Comparison of ENCODE assay signal across 15 cellular contexts in the genomic region with DNA sequence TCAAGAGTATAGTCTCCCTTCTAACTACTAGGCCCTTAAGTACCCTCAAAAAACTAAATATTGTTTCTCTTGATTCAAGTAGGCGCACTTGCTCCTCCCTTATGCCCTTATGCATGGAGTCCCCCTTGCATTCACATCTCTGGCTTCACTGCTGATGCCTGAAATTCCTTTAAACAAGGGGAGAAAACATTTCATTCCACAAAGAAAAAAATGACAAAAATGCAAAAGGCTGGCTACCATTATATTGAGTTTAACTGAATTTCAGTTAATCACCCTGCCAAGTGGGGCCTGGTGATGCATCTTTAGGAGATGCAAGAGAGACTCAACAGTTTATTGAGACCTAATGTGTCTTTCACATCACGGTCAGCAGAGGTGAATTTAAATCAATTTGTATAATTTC. TPM values are rescaled to one million over a fixed set of nuclear protein-coding genes. Genes with fewer than 3 reads are reported as not detected.
DNase-seq lines count a peak whose midpoint lies in the region; ATAC-seq and TF ChIP-seq lines count a peak whose summit lies in the region.
"Had no signal": no experiment of that assay in that cellular context is flagged by ENCODE, and none has a peak within 500 bp of the region (broad histone marks: within the 10 kb centered on the region; RNA-seq: fewer than 3 reads in every experiment).

No MANE protein-coding gene starts in this region.

- H3K27ac ChIP-seq in Karpas-422 (ENCODE audit: low read length): no peak overlapping the region
- H3K27ac ChIP-seq: epithelial cell of prostate, heart left ventricle, transverse colon had no signal

- H2AFZ ChIP-seq in Karpas-422 (ENCODE audit: low read length): no peak overlapping the region

- peak; percentile 55 for ATAC-seq in SK-N-SH treated with all-trans-retinoic acid at 6 μM for 48 hours
- no peak for ATAC-seq in stimulated activated memory B cell treated with anti-CD40 and anti-IgM and Interleukin-4, amounts not matched to agents 10 μg/mL and 1 μg/mL and 100 μg/mL, for 72 hours
- ATAC-seq in HG03108 (IDR thresholded peaks at IDR 0.05; ENCODE audit: unreplicated experiment): no peak
- ATAC-seq: heart left ventricle had no signal

- TF ChIP-seq CTCF in choroid plexus epithelial cell (conservative IDR thresholded peaks at IDR 0.05; ENCODE audit: low read depth, low read length): no peak

- H3K36me3 Mint-ChIP-seq in activated naive CD4-positive, alpha-beta T cell treated with anti-CD3 and anti-CD28 coated beads, Interleukin-2, amount 50 U/mL, for 24 hours: peaks cover 11% of the 10 kb centered on the region
- peaks cover 35% of the 10 kb centered on the region for H3K36me3 Mint-ChIP-seq in stimulated activated memory B cell treated with anti-CD40 and anti-IgM and Interleukin-4, amounts not matched to agents 10 μg/mL and 1 μg/mL and 100 μg/mL, for 72 hours
- H3K36me3 Mint-ChIP-seq: IgD-negative memory B cell had no signal

- H3K4me1 ChIP-seq in Karpas-422 (ENCODE audit: low read length): peaks cover 6% of the 10 kb centered on the region
- H3K4me1 ChIP-seq: BE2C, heart left ventricle, transverse colon had no signal

- H3K27ac Mint-ChIP-seq in activated naive CD4-positive, alpha-beta T cell treated with anti-CD3 and anti-CD28 coated beads, Interleukin-2, amount 50 U/mL, for 24 hours: peak overlapping the region; percentile 84
- peak overlapping the region; percentile 50 for H3K27ac Mint-ChIP-seq in stimulated activated memory B cell treated with anti-CD40 and anti-IgM and Interleukin-4, amounts not matched to agents 10 μg/mL and 1 μg/mL and 100 μg/mL, for 72 hours
- H3K27ac Mint-ChIP-seq: IgD-negative memory B cell had no signal

- H3K4me3 ChIP-seq in choroid plexus epithelial cell (ENCODE audit: low read depth, low read length) (no peak overlapping the region), Karpas-422 (ENCODE audit: low read length) (no peak overlapping the region)
- H3K4me3 ChIP-seq: heart left ventricle, transverse colon had no signal

- DNase-seq in activated naive CD4-positive, alpha-beta T cell treated with anti-CD3 and anti-CD28 coated beads, Interleukin-2, amount 50 U/mL, for 16 hours: no peak
- DNase-seq in choroid plexus epithelial cell (ENCODE audit: low read depth): peak; percentile 31
- DNase-seq in Karpas-422: no peak
- no peak for DNase-seq in HK-2 (ENCODE audit: unreplicated experiment)
- DNase-seq: BE2C; central memory CD4-positive, alpha-beta T cell; heart left ventricle; NCI-H446 treated with DMSO at 0.1 percent for 48 hours; transverse colon had no signal

- H3K9me3 ChIP-seq in Karpas-422 (ENCODE audit: low read length): no peaks in the 10 kb centered on the region
- H3K9me3 ChIP-seq: BE2C, heart left ventricle, transverse colon had no signal

- no peaks in the 10 kb centered on the region for H3K9me3 Mint-ChIP-seq in activated naive CD4-positive, alpha-beta T cell treated with anti-CD3 and anti-CD28 coated beads, Interleukin-2, amount 50 U/mL, for 24 hours
- H3K9me3 Mint-ChIP-seq in stimulated activated memory B cell treated with anti-CD40 and anti-IgM and Interleukin-4, amounts not matched to agents 10 μg/mL and 1 μg/mL and 100 μg/mL, for 72 hours: no peaks in the 10 kb centered on the region
- H3K9me3 Mint-ChIP-seq: IgD-negative memory B cell had no signal

- H3K4me2 ChIP-seq in Karpas-422 (ENCODE audit: low read depth, low read length, poor library complexity, severe bottlenecking): no peak overlapping the region

- H3K36me3 ChIP-seq in Karpas-422 (ENCODE audit: insufficient read depth, low read length): peaks cover 46% of the 10 kb centered on the region

- 0 out of 2 replicates have a peak, but pooled peaks cover under 1% of the 10 kb centered on the region for H3K79me2 ChIP-seq in Karpas-422 (ENCODE audit: low read length)

- H3K27me3 Mint-ChIP-seq in activated naive CD4-positive, alpha-beta T cell treated with anti-CD3 and anti-CD28 coated beads, Interleukin-2, amount 50 U/mL, for 24 hours: no peaks in the 10 kb centered on the region
- H3K27me3 Mint-ChIP-seq in stimulated activated memory B cell treated with anti-CD40 and anti-IgM and Interleukin-4, amounts not matched to agents 10 μg/mL and 1 μg/mL and 100 μg/mL, for 72 hours: no peaks in the 10 kb centered on the region
- H3K27me3 Mint-ChIP-seq: IgD-negative memory B cell had no signal

- no peaks in the 10 kb centered on the region for H4K20me1 ChIP-seq in Karpas-422 (ENCODE audit: insufficient read depth, low read depth, low read length)

- H3K9ac ChIP-seq in Karpas-422 (ENCODE audit: low read length): no peak overlapping the region

- H3K4me1 Mint-ChIP-seq in activated naive CD4-positive, alpha-beta T cell treated with anti-CD3 and anti-CD28 coated beads, Interleukin-2, amount 50 U/mL, for 24 hours: peaks cover 18% of the 10 kb centered on the region
- peaks cover 5% of the 10 kb centered on the region for H3K4me1 Mint-ChIP-seq in stimulated activated memory B cell treated with anti-CD40 and anti-IgM and Interleukin-4, amounts not matched to agents 10 μg/mL and 1 μg/mL and 100 μg/mL, for 72 hours

- no peaks in the 10 kb centered on the region for H3K9me2 ChIP-seq in Karpas-422 (replicated peaks; ENCODE audit: insufficient read depth, low read length)

- H3K4me3 Mint-ChIP-seq in activated naive CD4-positive, alpha-beta T cell treated with anti-CD3 and anti-CD28 coated beads, Interleukin-2, amount 50 U/mL, for 24 hours: no peak overlapping the region
- no peak overlapping the region for H3K4me3 Mint-ChIP-seq in stimulated activated memory B cell treated with anti-CD40 and anti-IgM and Interleukin-4, amounts not matched to agents 10 μg/mL and 1 μg/mL and 100 μg/mL, for 72 hours
- H3K4me3 Mint-ChIP-seq: IgD-negative memory B cell had no signal

- H3K27me3 ChIP-seq in Karpas-422 (ENCODE audit: low read length): no peaks in the 10 kb centered on the region
- H3K27me3 ChIP-seq: BE2C, heart left ventricle, transverse colon had no signal

TF ChIP-seq in SK-N-SH treated with all-trans-retinoic acid at 6 μM for 48 hours, 23 proteins besides CTCF, POLR2A, EP300 and RAD21 (continues in another document):
- TF ChIP-seq RARB (CRISPR knock-in tag; IDR thresholded peaks at IDR 0.05) (no peak), GLIS3 (CRISPR knock-in tag; IDR thresholded peaks at IDR 0.05) (no peak), BACH2 (CRISPR knock-in tag; IDR thresholded peaks at IDR 0.05; ENCODE audit: borderline replicate concordance) (no peak), ZC3H10 (CRISPR knock-in tag; IDR thresholded peaks at IDR 0.05) (no peak), CSRNP3 (CRISPR knock-in tag; IDR thresholded peaks at IDR 0.05) (no peak)
- TF ChIP-seq, protein P1, sequence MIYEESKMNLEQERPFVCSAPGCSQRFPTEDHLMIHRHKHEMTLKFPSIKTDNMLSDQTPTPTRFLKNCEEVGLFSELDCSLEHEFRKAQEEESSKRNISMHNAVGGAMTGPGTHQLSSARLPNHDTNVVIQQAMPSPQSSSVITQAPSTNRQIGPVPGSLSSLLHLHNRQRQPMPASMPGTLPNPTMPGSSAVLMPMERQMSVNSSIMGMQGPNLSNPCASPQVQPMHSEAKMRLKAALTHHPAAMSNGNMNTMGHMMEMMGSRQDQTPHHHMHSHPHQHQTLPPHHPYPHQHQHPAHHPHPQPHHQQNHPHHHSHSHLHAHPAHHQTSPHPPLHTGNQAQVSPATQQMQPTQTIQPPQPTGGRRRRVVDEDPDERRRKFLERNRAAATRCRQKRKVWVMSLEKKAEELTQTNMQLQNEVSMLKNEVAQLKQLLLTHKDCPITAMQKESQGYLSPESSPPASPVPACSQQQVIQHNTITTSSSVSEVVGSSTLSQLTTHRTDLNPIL (CRISPR knock-in tag; IDR thresholded peaks at IDR 0.05; ENCODE audit: low read depth): no peak
- TF ChIP-seq, protein P2, sequence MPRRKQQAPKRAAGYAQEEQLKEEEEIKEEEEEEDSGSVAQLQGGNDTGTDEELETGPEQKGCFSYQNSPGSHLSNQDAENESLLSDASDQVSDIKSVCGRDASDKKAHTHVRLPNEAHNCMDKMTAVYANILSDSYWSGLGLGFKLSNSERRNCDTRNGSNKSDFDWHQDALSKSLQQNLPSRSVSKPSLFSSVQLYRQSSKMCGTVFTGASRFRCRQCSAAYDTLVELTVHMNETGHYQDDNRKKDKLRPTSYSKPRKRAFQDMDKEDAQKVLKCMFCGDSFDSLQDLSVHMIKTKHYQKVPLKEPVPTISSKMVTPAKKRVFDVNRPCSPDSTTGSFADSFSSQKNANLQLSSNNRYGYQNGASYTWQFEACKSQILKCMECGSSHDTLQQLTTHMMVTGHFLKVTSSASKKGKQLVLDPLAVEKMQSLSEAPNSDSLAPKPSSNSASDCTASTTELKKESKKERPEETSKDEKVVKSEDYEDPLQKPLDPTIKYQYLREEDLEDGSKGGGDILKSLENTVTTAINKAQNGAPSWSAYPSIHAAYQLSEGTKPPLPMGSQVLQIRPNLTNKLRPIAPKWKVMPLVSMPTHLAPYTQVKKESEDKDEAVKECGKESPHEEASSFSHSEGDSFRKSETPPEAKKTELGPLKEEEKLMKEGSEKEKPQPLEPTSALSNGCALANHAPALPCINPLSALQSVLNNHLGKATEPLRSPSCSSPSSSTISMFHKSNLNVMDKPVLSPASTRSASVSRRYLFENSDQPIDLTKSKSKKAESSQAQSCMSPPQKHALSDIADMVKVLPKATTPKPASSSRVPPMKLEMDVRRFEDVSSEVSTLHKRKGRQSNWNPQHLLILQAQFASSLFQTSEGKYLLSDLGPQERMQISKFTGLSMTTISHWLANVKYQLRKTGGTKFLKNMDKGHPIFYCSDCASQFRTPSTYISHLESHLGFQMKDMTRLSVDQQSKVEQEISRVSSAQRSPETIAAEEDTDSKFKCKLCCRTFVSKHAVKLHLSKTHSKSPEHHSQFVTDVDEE (CRISPR knock-in tag; IDR thresholded peaks at IDR 0.05): no peak

RNA-seq across cellular contexts. Expression of gene CRLF3, which starts 35.6 kb away (rescaled TPM):
- total RNA-seq in Karpas-422 (2014; rRNA removed; shearing (Covaris generic); ENCODE audit: low replicate concordance): 32.2 and 49.0 TPM in 2 replicates

RNA-seq across cellular contexts. Expression of gene ATAD5, which starts 42.8 kb away (rescaled TPM):
- total RNA-seq in Karpas-422 (2014; rRNA removed; shearing (Covaris generic); ENCODE audit: low replicate concordance): 7.1 and 12.0 TPM in 2 replicates
